In genomic region chr1:118204106-118204505, GRCh38 we compare ENCODE assay signal across 18 cellular contexts. TPM values are rescaled to one million over a fixed set of nuclear protein-coding genes. Genes with fewer than 3 reads are reported as not detected.
DNase-seq lines count a peak whose midpoint lies in the region; ATAC-seq, FAIRE-seq and TF ChIP-seq lines count a peak whose summit lies in the region.
"Had no signal": no experiment of that assay in that cellular context is flagged by ENCODE, and none has a peak within 500 bp of the region (broad histone marks: within the 10 kb centered on the region; RNA-seq: fewer than 3 reads in every experiment).

No MANE protein-coding gene starts in this region.

- no peak overlapping the region for H3K4me3 ChIP-seq in epithelial cell of esophagus (ENCODE audit: low read length)
- H3K4me3 ChIP-seq: HAP-1, K562, SJSA1 had no signal

- H3K27me3 Mint-ChIP-seq in Calu3 (ENCODE audit: unreplicated experiment), result no peaks in the 10 kb centered on the region

- no peaks in the 10 kb centered on the region for H3K36me3 Mint-ChIP-seq in Calu3 (ENCODE audit: insufficient read depth, unreplicated experiment)
- H3K36me3 Mint-ChIP-seq: CD4-positive, alpha-beta memory T cell had no signal

- ATAC-seq in GM21367 (IDR thresholded peaks at IDR 0.05; ENCODE audit: unreplicated experiment), result no peak
- ATAC-seq: K562 had no signal

- BruUV-seq in Calu3 (replicated peaks; lab: Mats Ljungman, UMichigan), result no TSS peak

- H3K27ac Mint-ChIP-seq in Calu3 (ENCODE audit: unreplicated experiment), result no peak overlapping the region
- H3K27ac Mint-ChIP-seq: CD4-positive, alpha-beta memory T cell had no signal

- no peak for FAIRE-seq in urothelium cell line (lab: Jason Lieb, UNC)
- FAIRE-seq: GM19239, K562 had no signal

- POLR2A ChIA-PET in GM10248 (lab: Yijun Ruan, JAX), result no interaction called here

- intact Hi-C loops in Calu3 (cut with micrococcal nuclease; ENCODE audit: unreplicated experiment), result no loop called here

- TF ChIP-seq CTCF in epithelial cell of esophagus (IDR thresholded peaks at IDR 0.05; ENCODE audit: insufficient read depth, low read depth, low read length, missing control alignments) (no peak), Calu3 (IDR thresholded peaks at IDR 0.05; ENCODE audit: unreplicated experiment) (no peak), GM10248 (IDR thresholded peaks at IDR 0.05; ENCODE audit: control extremely low read depth, extremely low read depth, low read depth, missing control alignments) (no peak)

- H3K4me3 Mint-ChIP-seq in Calu3 (ENCODE audit: low read depth, unreplicated experiment), result no peak overlapping the region
- H3K4me3 Mint-ChIP-seq: CD4-positive, alpha-beta memory T cell had no signal

- H3K9me3 Mint-ChIP-seq in Calu3 (ENCODE audit: low read depth, unreplicated experiment), result peaks cover 5% of the 10 kb centered on the region

- DNase-seq in EH (ENCODE audit: low read depth) (peak; percentile 5), HS-5 (ENCODE audit: low read depth) (peak; percentile 39), epithelial cell of esophagus (ENCODE audit: low read depth) (peak; percentile 57), urothelium cell line (ENCODE audit: low spot score) (peak; percentile 23), Calu3 (no peak), GM10248 (ENCODE audit: extremely low spot score) (no peak)
- DNase-seq: ACHN; CD4-positive, alpha-beta memory T cell; DMS79; GF-D8; NCI-H1436 treated with DMSO at 0.1 percent for 48 hours; NCI-H2171 treated with DMSO at 0.1 percent for 48 hours; OCI-M1 had no signal

- H3K4me1 Mint-ChIP-seq in Calu3 (ENCODE audit: low read depth, unreplicated experiment), result no peaks in the 10 kb centered on the region

- CTCF ChIA-PET in Calu3 (lab: Charles Lee), result no interaction called here
- CTCF ChIA-PET in GM10248 (lab: Yijun Ruan, JAX), result no interaction called here

RNA-seq across cellular contexts. Expression of gene SPAG17, which starts 19.1 kb away (rescaled TPM):
- total RNA-seq in Calu3 (2022), result 0.33 and 1.3 TPM in 2 replicates
- total RNA-seq: CD4-positive, alpha-beta memory T cell; SJSA1 had no signal

Comparison
In these comparisons a context has a peak if more than half of its experiments do, and no peak if none do; other contexts are left out.
1. DNase-seq: peak in EH (single experiment), HS-5 (single experiment), epithelial cell of esophagus (single experiment) and urothelium cell line (single experiment); none in Calu3 (single experiment) and GM10248 (single experiment).